In the genomic region with DNA sequence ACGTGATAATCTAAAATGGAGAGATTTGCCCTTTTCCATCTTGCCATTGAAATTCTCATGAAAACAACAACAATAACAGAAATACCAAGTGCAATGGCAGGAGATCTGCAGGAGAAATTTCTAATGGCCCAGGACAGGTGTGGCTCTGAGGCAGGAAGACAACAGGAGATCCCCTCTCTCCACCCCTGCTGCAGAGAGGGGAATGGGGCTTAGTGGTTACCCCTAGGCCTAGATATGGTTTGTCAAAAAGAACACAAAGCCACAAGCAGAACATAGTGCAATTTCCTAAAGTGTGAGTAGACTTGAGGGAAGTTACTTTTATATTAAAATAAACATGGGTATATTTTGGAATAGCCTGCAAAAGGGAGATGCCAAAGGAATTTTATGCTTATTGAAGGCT, we compare ENCODE assay signal across 1 cellular context.
TF ChIP-seq lines count a peak whose summit lies in the region.

No MANE protein-coding gene starts in this region.

TF ChIP-seq in IMR-90, 13 proteins besides CTCF, POLR2A, EP300 and RAD21 (continued from another document):
- no peak for TF ChIP-seq RFX5 (IDR thresholded peaks at IDR 0.05; ENCODE audit: low read depth, low read length)
